13 cellular contexts compared by ENCODE assay signal in the genomic region with DNA sequence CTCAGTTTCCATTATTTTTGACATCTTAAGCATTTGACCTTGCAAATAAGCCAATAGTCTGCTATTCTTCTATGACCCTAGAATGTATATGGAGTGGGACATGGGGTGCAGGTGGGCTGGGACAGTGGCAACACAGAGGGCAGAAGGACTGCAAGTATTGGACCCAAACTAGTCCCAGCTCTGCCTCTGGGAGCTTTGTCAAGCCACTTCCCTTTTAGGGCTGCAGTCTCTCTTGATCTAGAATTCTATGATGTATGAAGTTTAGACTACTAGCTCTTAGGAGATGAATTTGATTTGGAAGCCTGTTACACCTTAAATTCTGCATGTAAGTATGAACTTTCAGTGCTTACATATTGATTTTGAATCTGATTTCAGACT. TPM values are rescaled to one million over a fixed set of nuclear protein-coding genes. Genes with fewer than 3 reads are reported as not detected.
DNase-seq lines count a peak whose midpoint lies in the region; ATAC-seq and TF ChIP-seq lines count a peak whose summit lies in the region.
"Had no signal": no experiment of that assay in that cellular context is flagged by ENCODE, and none has a peak within 500 bp of the region (broad histone marks: within the 10 kb centered on the region; RNA-seq: fewer than 3 reads in every experiment).

No MANE protein-coding gene starts in this region.

- ATAC-seq in GM18907 (IDR thresholded peaks at IDR 0.05; ENCODE audit: unreplicated experiment) (peak; percentile 31), GM21529 (IDR thresholded peaks at IDR 0.05; ENCODE audit: unreplicated experiment) (peak; percentile 29), HG03045 (IDR thresholded peaks at IDR 0.05; ENCODE audit: unreplicated experiment) (peak; percentile 29), left cardiac atrium (no peak)
- ATAC-seq: activated CD8-positive, alpha-beta memory T cell treated with anti-CD3 and anti-CD28 coated beads, Interleukin-2, amount 10 ng/mL, durations not matched to agents 7 days and 5 days; stimulated activated naive CD8-positive, alpha-beta T cell treated with anti-CD3 and anti-CD28 coated beads, Interleukin-15, amount 100 ng/mL, for 72 hours had no signal

- H3K9me3 ChIP-seq in MM.1S (replicated peaks; ENCODE audit: insufficient read depth, low read length), result no peaks in the 10 kb centered on the region
- H3K9me3 ChIP-seq: prostate gland had no signal

- DNase-seq in MM.1S (no peak), activated gamma-delta T cell (lab: John Stamatoyannopoulos, UW) (no peak), left cardiac atrium (no peak), NCI-H146 (lab: John Stamatoyannopoulos, UW) (no peak), GM03348 (ENCODE audit: low spot score) (no peak)
- DNase-seq: activated CD8-positive, alpha-beta memory T cell treated with anti-CD3 and anti-CD28 coated beads, Interleukin-2, amount 10 ng/mL, durations not matched to agents 7 days and 5 days; NCI-H510A treated with DMSO at 0.1 percent for 48 hours; SHP77; stimulated activated naive CD8-positive, alpha-beta T cell treated with anti-CD3 and anti-CD28 coated beads, Interleukin-15, amount 100 ng/mL, for 72 hours had no signal

- no peak for TF ChIP-seq CTCF in MM.1S (IDR thresholded peaks at IDR 0.05; ENCODE audit: low read length)

- peaks cover 8% of the 10 kb centered on the region for H3F3A ChIP-seq in MM.1S (ENCODE audit: insufficient read depth, low read length)

- peak overlapping the region; percentile 72; the same call in 1 of the 2 replicates for H3K27ac ChIP-seq in MM.1S (ENCODE audit: low read length)
- H3K27ac ChIP-seq: prostate gland had no signal

- no peaks in the 10 kb centered on the region for H3K9me2 ChIP-seq in MM.1S (replicated peaks; ENCODE audit: insufficient read depth, low read length)

- intact Hi-C loops in left cardiac atrium (cut with DNase I), result no loop called here

- no peaks in the 10 kb centered on the region for H3K27me3 ChIP-seq in MM.1S (replicated peaks; ENCODE audit: insufficient read depth, low read length)

- no peak overlapping the region for H2AFZ ChIP-seq in MM.1S (ENCODE audit: low read length)

- H3K9ac ChIP-seq in MM.1S (ENCODE audit: low read length), result no peak overlapping the region

- H3K4me2 ChIP-seq in MM.1S (ENCODE audit: low read depth, low read length), result peak overlapping the region; percentile 71; the same call in 1 of the 2 replicates

- no peaks in the 10 kb centered on the region for H4K20me1 ChIP-seq in MM.1S (ENCODE audit: insufficient read depth, low read length)

- peaks cover 23% of the 10 kb centered on the region for H3K4me1 ChIP-seq in MM.1S (ENCODE audit: low read length)
- H3K4me1 ChIP-seq: prostate gland had no signal

- H3K4me3 ChIP-seq in MM.1S (ENCODE audit: low read length), result no peak overlapping the region
- H3K4me3 ChIP-seq: prostate gland had no signal

- H3K36me3 ChIP-seq in MM.1S (replicated peaks; ENCODE audit: insufficient read depth, low read length), result no peaks in the 10 kb centered on the region
- H3K36me3 ChIP-seq: prostate gland had no signal

- H3K79me2 ChIP-seq in MM.1S (ENCODE audit: low read length), result no peaks in the 10 kb centered on the region

RNA-seq across cellular contexts. Expression of gene IL5RA, which starts 27.6 kb away (rescaled TPM):
- 1 to 10 TPM in 1 of 2 donors, under 1 TPM in 1; 0.81 to 2.3 TPM for total RNA-seq in left cardiac atrium
- total RNA-seq: activated CD8-positive, alpha-beta memory T cell treated with anti-CD3 and anti-CD28 coated beads, Interleukin-2, amount 10 ng/mL, durations not matched to agents 7 days and 5 days had no signal

RNA-seq across cellular contexts. Expression of gene TRNT1, which starts 44.2 kb away (rescaled TPM):
- 10 to 100 TPM; 15.6 to 16.1 TPM for total RNA-seq in left cardiac atrium

Comparison
In these comparisons a context has a peak if more than half of its experiments do, and no peak if none do; other contexts are left out.
1. ATAC-seq: peak in GM18907 (single experiment), GM21529 (single experiment) and HG03045 (single experiment); none in left cardiac atrium (0 of 2).